Comparison of ENCODE assay signal across 13 cellular contexts in genomic region chr13:21039097-21039800, GRCh38. TPM values are rescaled to one million over a fixed set of nuclear protein-coding genes. Genes with fewer than 3 reads are reported as not detected.
A peak's percentile ranks its signal among the peaks of the same experiment; 100 is the strongest.
DNase-seq lines count a peak whose midpoint lies in the region; ATAC-seq and TF ChIP-seq lines count a peak whose summit lies in the region.
"Had no signal": no experiment of that assay in that cellular context is flagged by ENCODE, and none has a peak within 500 bp of the region (broad histone marks: within the 10 kb centered on the region; RNA-seq: fewer than 3 reads in every experiment).

No MANE protein-coding gene starts in this region.

- no peak overlapping the region for H3K4me2 ChIP-seq in Karpas-422 (ENCODE audit: low read depth, low read length, poor library complexity, severe bottlenecking)
- H3K4me2 ChIP-seq in PC-9: no peak overlapping the region

- H4K20me1 ChIP-seq in Karpas-422 (ENCODE audit: insufficient read depth, low read depth, low read length): no peaks in the 10 kb centered on the region
- H4K20me1 ChIP-seq in PC-9 (ENCODE audit: insufficient read depth): peaks cover 26% of the 10 kb centered on the region

- no peak overlapping the region for H3K9ac ChIP-seq in Karpas-422 (ENCODE audit: low read length)

- intact Hi-C loops in Calu3 (cut with micrococcal nuclease; ENCODE audit: unreplicated experiment) (loop anchor here (10.0 kb wide), 1 partner anchor 96 kb away; no protein-coding TSS in a partner anchor), PC-9 (cut with micrococcal nuclease; ENCODE audit: unreplicated experiment) (no loop called here)
- intact Hi-C loops in naive thymus-derived CD4-positive, alpha-beta T cell (cut with micrococcal nuclease): no loop called here

- no peaks in the 10 kb centered on the region for H3K36me3 ChIP-seq in Karpas-422 (ENCODE audit: insufficient read depth, low read length)
- H3K36me3 ChIP-seq in naive thymus-derived CD4-positive, alpha-beta T cell (ENCODE audit: control insufficient read depth in 2 of 3, insufficient read depth in 3 of 3, low read length in 3 of 3): no peaks in the 10 kb centered on the region
- H3K36me3 ChIP-seq in PC-9 (ENCODE audit: low read depth): no peaks in the 10 kb centered on the region

- no peak for DNase-seq in Calu3
- no peak for DNase-seq in Karpas-422
- DNase-seq in naive thymus-derived CD4-positive, alpha-beta T cell: no peak
- no peak for DNase-seq in HEK293T (ENCODE audit: extremely low spot score)
- no peak for DNase-seq in activated CD4-positive, alpha-beta T cell treated with anti-CD3 and anti-CD28 coated beads, Interleukin-2, amount 50 U/mL, for 48 hours
- DNase-seq in PC-9: no peak
- DNase-seq: anterior cingulate cortex, COR-L47, natural killer cell, NCI-H1092 had no signal

- H3K4me1 Mint-ChIP-seq in Calu3 (ENCODE audit: low read depth, unreplicated experiment): peaks cover 55% of the 10 kb centered on the region
- peaks cover 20% of the 10 kb centered on the region for H3K4me1 Mint-ChIP-seq in activated T-helper 17 cell treated with anti-CD3 and anti-CD28 coated beads, Interleukin-2, amount 50 U/mL, for 72 hours
- H3K4me1 Mint-ChIP-seq in naive thymus-derived CD4-positive, alpha-beta T cell: peaks cover 8 to 24% (median 11%) of the 10 kb centered on the region in 7 donors

- H3F3A ChIP-seq in PC-9 (ENCODE audit: insufficient read depth, low read depth): no peaks in the 10 kb centered on the region

- TF ChIP-seq CTCF in Calu3 (IDR thresholded peaks at IDR 0.05; ENCODE audit: unreplicated experiment) (no peak), PC-9 (conservative IDR thresholded peaks at IDR 0.05) (no peak)

- peak overlapping the region; percentile 17; the same call in 1 of the 2 replicates for H2AFZ ChIP-seq in Karpas-422 (ENCODE audit: low read length)
- no peak overlapping the region for H2AFZ ChIP-seq in PC-9

- no peak overlapping the region for H3K4me3 Mint-ChIP-seq in Calu3 (ENCODE audit: low read depth, unreplicated experiment)
- H3K4me3 Mint-ChIP-seq in activated T-helper 17 cell treated with anti-CD3 and anti-CD28 coated beads, Interleukin-2, amount 50 U/mL, for 72 hours: no peak overlapping the region
- H3K4me3 Mint-ChIP-seq in naive thymus-derived CD4-positive, alpha-beta T cell: peak overlapping the region in 5 of 10 donors; percentile 35 to 50 (median 40)
- H3K4me3 Mint-ChIP-seq: natural killer cell had no signal

- no peak overlapping the region for H3K4me3 ChIP-seq in Karpas-422 (ENCODE audit: low read length)
- H3K4me3 ChIP-seq in naive thymus-derived CD4-positive, alpha-beta T cell (ENCODE audit: low read length): no peak overlapping the region
- no peak overlapping the region for H3K4me3 ChIP-seq in PC-9
- H3K4me3 ChIP-seq: HAP-1 had no signal

- POLR2A ChIA-PET in naive thymus-derived CD4-positive, alpha-beta T cell (lab: Charles Lee): no interaction called here
- POLR2A ChIA-PET in HEK293T (lab: Yijun Ruan, JAX): no interaction called here
- POLR2A ChIA-PET in PC-9 (lab: Charles Lee; ENCODE audit: unreplicated experiment): interaction anchor here (0.7 kb wide), 1 partner anchor 85 kb away, joined by 22 read pairs; no protein-coding TSS in a partner anchor

- H3K4me1 ChIP-seq in Karpas-422 (ENCODE audit: low read length): peaks cover 6% of the 10 kb centered on the region
- peaks cover 0 to 5% of the 10 kb centered on the region in 2 donors for H3K4me1 ChIP-seq in naive thymus-derived CD4-positive, alpha-beta T cell (ENCODE audit: control insufficient read depth in 2 of 2, insufficient read depth in 2 of 2, low read length in 2 of 2)
- no peaks in the 10 kb centered on the region for H3K4me1 ChIP-seq in PC-9 (replicated peaks; ENCODE audit: insufficient read depth)

- H3K36me3 Mint-ChIP-seq in Calu3 (ENCODE audit: insufficient read depth, unreplicated experiment): peaks cover 42% of the 10 kb centered on the region
- H3K36me3 Mint-ChIP-seq in activated T-helper 17 cell treated with anti-CD3 and anti-CD28 coated beads, Interleukin-2, amount 50 U/mL, for 72 hours (ENCODE audit: low read depth): peaks cover 5% of the 10 kb centered on the region
- no peaks in the 10 kb centered on the region for H3K36me3 Mint-ChIP-seq in naive thymus-derived CD4-positive, alpha-beta T cell
- H3K36me3 Mint-ChIP-seq: natural killer cell had no signal

- ATAC-seq in activated T-helper 17 cell treated with anti-CD3 and anti-CD28 coated beads, Interleukin-2, amount 50 U/mL, for 72 hours (replicated peaks): no peak
- ATAC-seq in naive thymus-derived CD4-positive, alpha-beta T cell: peak; percentile 34
- ATAC-seq in HG03095 (IDR thresholded peaks at IDR 0.05; ENCODE audit: unreplicated experiment): no peak
- ATAC-seq: natural killer cell had no signal

- BruUV-seq in Calu3 (replicated peaks; lab: Mats Ljungman, UMichigan) (no TSS peak), PC-9 (replicated peaks; lab: Mats Ljungman, UMichigan) (no TSS peak)

- no peaks in the 10 kb centered on the region for H3K9me3 ChIP-seq in Karpas-422 (ENCODE audit: low read length)
- H3K9me3 ChIP-seq in naive thymus-derived CD4-positive, alpha-beta T cell (ENCODE audit: control insufficient read depth in 2 of 3, low read length in 3 of 3): no peaks in the 10 kb centered on the region
- no peaks in the 10 kb centered on the region for H3K9me3 ChIP-seq in PC-9 (ENCODE audit: insufficient read depth, low read depth)
- H3K9me3 ChIP-seq: HAP-1 had no signal

- H3K27ac ChIP-seq in Karpas-422 (ENCODE audit: low read length) (no peak overlapping the region), PC-9 (no peak overlapping the region)
- no peak overlapping the region for H3K27ac ChIP-seq in naive thymus-derived CD4-positive, alpha-beta T cell (ENCODE audit: low read depth, low read length)

- no peaks in the 10 kb centered on the region for H3K9me3 Mint-ChIP-seq in Calu3 (ENCODE audit: low read depth, unreplicated experiment)
- H3K9me3 Mint-ChIP-seq in activated T-helper 17 cell treated with anti-CD3 and anti-CD28 coated beads, Interleukin-2, amount 50 U/mL, for 72 hours: no peaks in the 10 kb centered on the region
- H3K9me3 Mint-ChIP-seq in naive thymus-derived CD4-positive, alpha-beta T cell: no peaks in the 10 kb centered on the region
- H3K9me3 Mint-ChIP-seq: natural killer cell had no signal

- CTCF ChIA-PET in Calu3 (lab: Charles Lee): no interaction called here
- CTCF ChIA-PET in naive thymus-derived CD4-positive, alpha-beta T cell (lab: Charles Lee): no interaction called here
- CTCF ChIA-PET in HEK293T (lab: Yijun Ruan, JAX): no interaction called here
- CTCF ChIA-PET in PC-9 (lab: Charles Lee): no interaction called here

- no peaks in the 10 kb centered on the region for H3K27me3 Mint-ChIP-seq in Calu3 (ENCODE audit: unreplicated experiment)
- H3K27me3 Mint-ChIP-seq in activated T-helper 17 cell treated with anti-CD3 and anti-CD28 coated beads, Interleukin-2, amount 50 U/mL, for 72 hours: no peaks in the 10 kb centered on the region
- no peaks in the 10 kb centered on the region for H3K27me3 Mint-ChIP-seq in naive thymus-derived CD4-positive, alpha-beta T cell

- no peaks in the 10 kb centered on the region for H3K9me2 ChIP-seq in Karpas-422 (replicated peaks; ENCODE audit: insufficient read depth, low read length)
- H3K9me2 ChIP-seq in PC-9 (ENCODE audit: insufficient read depth): no peaks in the 10 kb centered on the region

- no peaks in the 10 kb centered on the region for H3K27me3 ChIP-seq in Karpas-422 (ENCODE audit: low read length)
- no peaks in the 10 kb centered on the region for H3K27me3 ChIP-seq in naive thymus-derived CD4-positive, alpha-beta T cell (ENCODE audit: control insufficient read depth in 2 of 2, insufficient read depth in 2 of 2, low read length in 2 of 2)
- H3K27me3 ChIP-seq in PC-9 (ENCODE audit: insufficient read depth, low read depth): no peaks in the 10 kb centered on the region

- peak overlapping the region; percentile 54 for H3K27ac Mint-ChIP-seq in Calu3 (ENCODE audit: unreplicated experiment)
- peak overlapping the region; percentile 81 for H3K27ac Mint-ChIP-seq in activated T-helper 17 cell treated with anti-CD3 and anti-CD28 coated beads, Interleukin-2, amount 50 U/mL, for 72 hours
- peak overlapping the region in 1 of 9 donors; percentile 28 for H3K27ac Mint-ChIP-seq in naive thymus-derived CD4-positive, alpha-beta T cell

- H3K79me2 ChIP-seq in Karpas-422 (ENCODE audit: low read length) (no peaks in the 10 kb centered on the region), PC-9 (ENCODE audit: low read depth) (peaks cover 20% of the 10 kb centered on the region; the same call in 1 of the 2 replicates)

TF ChIP-seq in HEK293T, 16 proteins besides CTCF, POLR2A, EP300 and RAD21:
- TF ChIP-seq BHLHE40 (IDR thresholded peaks at IDR 0.05; ENCODE audit: borderline replicate concordance) (no peak), SUZ12 (IDR thresholded peaks at IDR 0.05) (no peak), ARNT (IDR thresholded peaks at IDR 0.05) (no peak), LEF1 (IDR thresholded peaks at IDR 0.05; ENCODE audit: borderline replicate concordance) (no peak), CTBP1 (IDR thresholded peaks at IDR 0.05; ENCODE audit: borderline replicate concordance) (no peak)

RNA-seq across cellular contexts. Expression of gene LATS2, which starts 22.1 kb away (rescaled TPM):
- total RNA-seq in Calu3 (2022): 19.0 and 19.3 TPM in 2 replicates
- total RNA-seq in Karpas-422 (2014; rRNA removed; shearing (Covaris generic); ENCODE audit: low replicate concordance): not detected in 2 replicates
- total RNA-seq in activated T-helper 17 cell treated with anti-CD3 and anti-CD28 coated beads, Interleukin-2, amount 50 U/mL, for 72 hours: 1 to 10 TPM; 4.9 to 9.2 TPM
- 10 to 100 TPM in 1 of 5 experiments, 1 to 10 TPM in 4; 1.3 to 11.9 (median 2.3) TPM for total RNA-seq in naive thymus-derived CD4-positive, alpha-beta T cell
- not detected for polyA plus RNA-seq in naive thymus-derived CD4-positive, alpha-beta T cell
- 12.3 and 15.2 TPM in 2 replicates for total RNA-seq in PC-9 (2021)
